Comparison of ENCODE assay signal across 30 cellular contexts in genomic region chr5:131570757-131571156, GRCh38.
"Had no signal": no experiment of that assay in that cellular context is flagged by ENCODE, and none has a peak within 500 bp of the region (broad histone marks: within the 10 kb centered on the region; RNA-seq: fewer than 3 reads in every experiment).

No MANE protein-coding gene starts in this region.

- H3K27me3 ChIP-seq: left lung, neural progenitor cell, neutrophil, right atrium auricular region, stomach, suprapubic skin, tibial artery, uterus had no signal

- H3K36me3 Mint-ChIP-seq: natural killer cell had no signal

- H3K9me3 ChIP-seq: left lung, lower lobe of right lung, neutrophil, right atrium auricular region, suprapubic skin, thoracic aorta, tibial artery, uterus had no signal

- H3K4me3 ChIP-seq: left lung, lower lobe of right lung, neural progenitor cell, right atrium auricular region, skin epidermis, stomach, suprapubic skin, thoracic aorta, tibial artery, uterus had no signal

- ATAC-seq: left colon; left lung; lower lobe of right lung; natural killer cell; sciatic nerve; stimulated activated naive B cell treated with anti-CD40 and anti-IgM and Interleukin-4, amounts not matched to agents 10 μg/mL and 1 μg/mL and 100 μg/mL, for 72 hours; stimulated activated naive CD8-positive, alpha-beta T cell treated with anti-CD3 and anti-CD28 coated beads, Interleukin-15, Interleukin-2, amounts not matched to agents 100 U/mL and 50 U/mL, for 24 hours had no signal

- H3K4me2 ChIP-seq: neural progenitor cell had no signal

- H3K4me1 Mint-ChIP-seq: mesothelial cell of epicardium, nephron progenitor cell, neural progenitor cell had no signal

- H3K9ac ChIP-seq: neural progenitor cell, parathyroid adenoma had no signal

- H3K27ac ChIP-seq: left lung, lower lobe of right lung, neural progenitor cell, neutrophil, parathyroid adenoma, right atrium auricular region, skin epidermis, stomach, suprapubic skin, thoracic aorta, tibial artery, uterus had no signal

- H3K27ac Mint-ChIP-seq: mesothelial cell of epicardium; nephron progenitor cell; neural progenitor cell; stimulated activated naive B cell treated with anti-CD40 and anti-IgM and Interleukin-4, amounts not matched to agents 10 μg/mL and 1 μg/mL and 100 μg/mL, for 72 hours; type B pancreatic cell had no signal

- H3K9me3 Mint-ChIP-seq: natural killer cell, type B pancreatic cell had no signal

- H2AFZ ChIP-seq: neural progenitor cell, parathyroid adenoma had no signal

- H3K4me1 ChIP-seq: left lung, lower lobe of right lung, neural progenitor cell, parathyroid adenoma, right atrium auricular region, stomach, suprapubic skin, tibial artery, uterus had no signal

- H3K36me3 ChIP-seq: left lung, lower lobe of right lung, neural progenitor cell, neutrophil, right atrium auricular region, stomach, suprapubic skin, thoracic aorta, tibial artery, uterus had no signal

- H3K27me3 Mint-ChIP-seq: naive B cell; stimulated activated naive B cell treated with anti-CD40 and anti-IgM and Interleukin-4, amounts not matched to agents 10 μg/mL and 1 μg/mL and 100 μg/mL, for 72 hours; type B pancreatic cell had no signal

- DNase-seq: hippocampal formation; kidney; left colon; left lung; lower lobe of right lung; mammary epithelial cell; mesenchymal stem cell; naive B cell; natural killer cell; nephron progenitor cell; occipital lobe; stimulated activated CD4-positive, alpha-beta T cell treated with anti-CD3 and anti-CD28 coated beads, Interleukin-12 subunit alpha, Interleukin-12 subunit beta, amount 100 ng/mL, for 4 hours; stimulated activated CD4-positive, alpha-beta T cell treated with anti-CD3 and anti-CD28 coated beads, Interleukin-15, amount 100 ng/mL, for 24 hours; stimulated activated CD4-positive, alpha-beta T cell treated with anti-CD3 and anti-CD28 coated beads, Interleukin-2, amount 100 ng/mL, for 24 hours; stimulated activated CD4-positive, alpha-beta T cell treated with anti-CD3 and anti-CD28 coated beads, Interleukin-4, amount 100 ng/mL, for 1 hour; stimulated activated naive B cell treated with anti-CD40 and anti-IgM and Interleukin-4, amounts not matched to agents 10 μg/mL and 1 μg/mL and 100 μg/mL, for 72 hours; stimulated activated naive CD8-positive, alpha-beta T cell treated with anti-CD3 and anti-CD28 coated beads, Interleukin-15, Interleukin-2, amounts not matched to agents 100 U/mL and 50 U/mL, for 24 hours; stomach; tibial artery; uterus had no signal

- H3K4me3 Mint-ChIP-seq: mesothelial cell of epicardium; naive B cell; natural killer cell; nephron progenitor cell; neural progenitor cell; stimulated activated naive B cell treated with anti-CD40 and anti-IgM and Interleukin-4, amounts not matched to agents 10 μg/mL and 1 μg/mL and 100 μg/mL, for 72 hours; type B pancreatic cell had no signal
